In genomic region chr1:163174524-163175437, GRCh38 we compare ENCODE assay signal across 8 cellular contexts. TPM values are rescaled to one million over a fixed set of nuclear protein-coding genes. Genes with fewer than 3 reads are reported as not detected.
DNase-seq lines count a peak whose midpoint lies in the region; ATAC-seq and TF ChIP-seq lines count a peak whose summit lies in the region.

No MANE protein-coding gene starts in this region.

- peak; percentile 74 for DNase-seq in D341Med (ENCODE audit: low spot score)
- DNase-seq in NCI-H524 (lab: John Stamatoyannopoulos, UW): peak; percentile 64 to 87
- peak; percentile 53 for DNase-seq in activated CD8-positive, alpha-beta T cell treated with anti-CD3 and anti-CD28 coated beads, Interleukin-2, amount 10 ng/mL, durations not matched to agents 7 days and 5 days
- DNase-seq in fibroblast of gingiva (ENCODE audit: low read depth): peak; percentile 71
- peak; percentile 72 for DNase-seq in upper lobe of right lung

- no peaks in the 10 kb centered on the region for H3K9me3 ChIP-seq in upper lobe of right lung

- no peaks in the 10 kb centered on the region for H3K4me1 ChIP-seq in upper lobe of right lung

- CTCF ChIA-PET in activated CD8-positive, alpha-beta T cell treated with anti-CD3 and anti-CD28 coated beads, Interleukin-2, amount 10 ng/mL, durations not matched to agents 7 days and 5 days (lab: Charles Lee): interaction anchor here (0.6 to 3.7 kb wide), 10 partner anchors 29 to 330 kb away, joined by 3 to 20 read pairs (median 4); partner anchors contain the start of gene RGS4

- H3K36me3 ChIP-seq in upper lobe of right lung: no peaks in the 10 kb centered on the region

- TF ChIP-seq CTCF in nephron (IDR thresholded peaks at IDR 0.05; ENCODE audit: unreplicated experiment in 3 of 3) (peak; percentile 81 to 89 (median 88)), upper lobe of right lung (IDR thresholded peaks at IDR 0.05) (peak; percentile 90)

- no peak overlapping the region for H3K27ac Mint-ChIP-seq in activated CD8-positive, alpha-beta T cell treated with anti-CD3 and anti-CD28 coated beads, Interleukin-2, amount 10 ng/mL, durations not matched to agents 7 days and 5 days
- peak overlapping the region in 1 of 3 experiments; percentile 65 for H3K27ac Mint-ChIP-seq in nephron

- no peak overlapping the region for H3K4me3 Mint-ChIP-seq in activated CD8-positive, alpha-beta T cell treated with anti-CD3 and anti-CD28 coated beads, Interleukin-2, amount 10 ng/mL, durations not matched to agents 7 days and 5 days
- no peak overlapping the region for H3K4me3 Mint-ChIP-seq in nephron

- intact Hi-C loops in upper lobe of right lung (cut with DNase I): loop anchor here (10.0 kb wide), 2 partner anchors 100 to 300 kb away; no protein-coding TSS in a partner anchor

- H3K36me3 Mint-ChIP-seq in activated CD8-positive, alpha-beta T cell treated with anti-CD3 and anti-CD28 coated beads, Interleukin-2, amount 10 ng/mL, durations not matched to agents 7 days and 5 days (ENCODE audit: low read depth): no peaks in the 10 kb centered on the region
- no peaks in the 10 kb centered on the region for H3K36me3 Mint-ChIP-seq in nephron (ENCODE audit: low read depth)

- POLR2A ChIA-PET in activated CD8-positive, alpha-beta T cell treated with anti-CD3 and anti-CD28 coated beads, Interleukin-2, amount 10 ng/mL, durations not matched to agents 7 days and 5 days (lab: Charles Lee): no interaction called here

- no peaks in the 10 kb centered on the region for H3K9me3 Mint-ChIP-seq in activated CD8-positive, alpha-beta T cell treated with anti-CD3 and anti-CD28 coated beads, Interleukin-2, amount 10 ng/mL, durations not matched to agents 7 days and 5 days (ENCODE audit: insufficient read depth)
- H3K9me3 Mint-ChIP-seq in nephron: no peaks in the 10 kb centered on the region

- no peaks in the 10 kb centered on the region for H3K27me3 ChIP-seq in upper lobe of right lung

- H3K27ac ChIP-seq in upper lobe of right lung: no peak overlapping the region

- no peak overlapping the region for H3K4me3 ChIP-seq in upper lobe of right lung

- no peaks in the 10 kb centered on the region for H3K27me3 Mint-ChIP-seq in activated CD8-positive, alpha-beta T cell treated with anti-CD3 and anti-CD28 coated beads, Interleukin-2, amount 10 ng/mL, durations not matched to agents 7 days and 5 days (ENCODE audit: low read depth)
- H3K27me3 Mint-ChIP-seq in nephron (ENCODE audit: low read depth): no peaks in the 10 kb centered on the region

- no peaks in the 10 kb centered on the region for H3K4me1 Mint-ChIP-seq in activated CD8-positive, alpha-beta T cell treated with anti-CD3 and anti-CD28 coated beads, Interleukin-2, amount 10 ng/mL, durations not matched to agents 7 days and 5 days (ENCODE audit: low read depth)
- peaks cover 21% of the 10 kb centered on the region for H3K4me1 Mint-ChIP-seq in nephron

- ATAC-seq in HG02981 (IDR thresholded peaks at IDR 0.05; ENCODE audit: unreplicated experiment) (peak; percentile 51), upper lobe of right lung (peak; percentile 65), HG03565 (IDR thresholded peaks at IDR 0.05; ENCODE audit: unreplicated experiment) (no peak)
- ATAC-seq in activated CD8-positive, alpha-beta T cell treated with anti-CD3 and anti-CD28 coated beads, Interleukin-2, amount 10 ng/mL, durations not matched to agents 7 days and 5 days: peak; percentile 36

RNA-seq across cellular contexts. Expression of gene RGS5, which starts 27.9 kb away (rescaled TPM):
- 1 to 10 TPM in 1 of 2 experiments, under 1 TPM in 1; 0.66 to 2.6 TPM for total RNA-seq in activated CD8-positive, alpha-beta T cell treated with anti-CD3 and anti-CD28 coated beads, Interleukin-2, amount 10 ng/mL, durations not matched to agents 7 days and 5 days
- 93.1 TPM for total RNA-seq in upper lobe of right lung

Comparison
In these comparisons a context has a peak if more than half of its experiments do, and no peak if none do; other contexts are left out.
1. RNA of gene RGS5, which starts 27.9 kb away (total RNA-seq): 93.1 TPM in upper lobe of right lung (single experiment); 0.66 to 2.6 TPM in activated CD8-positive, alpha-beta T cell treated with anti-CD3 and anti-CD28 coated beads, Interleukin-2, amount 10 ng/mL, durations not matched to agents 7 days and 5 days; every median in the first group is over 10 times any median in the second.
2. Peak in every context shown above with its lines, with median percentiles within 50 percentile points of each other: DNase-seq.